Comparison of ENCODE assay signal across 1 cellular context in the genomic region with DNA sequence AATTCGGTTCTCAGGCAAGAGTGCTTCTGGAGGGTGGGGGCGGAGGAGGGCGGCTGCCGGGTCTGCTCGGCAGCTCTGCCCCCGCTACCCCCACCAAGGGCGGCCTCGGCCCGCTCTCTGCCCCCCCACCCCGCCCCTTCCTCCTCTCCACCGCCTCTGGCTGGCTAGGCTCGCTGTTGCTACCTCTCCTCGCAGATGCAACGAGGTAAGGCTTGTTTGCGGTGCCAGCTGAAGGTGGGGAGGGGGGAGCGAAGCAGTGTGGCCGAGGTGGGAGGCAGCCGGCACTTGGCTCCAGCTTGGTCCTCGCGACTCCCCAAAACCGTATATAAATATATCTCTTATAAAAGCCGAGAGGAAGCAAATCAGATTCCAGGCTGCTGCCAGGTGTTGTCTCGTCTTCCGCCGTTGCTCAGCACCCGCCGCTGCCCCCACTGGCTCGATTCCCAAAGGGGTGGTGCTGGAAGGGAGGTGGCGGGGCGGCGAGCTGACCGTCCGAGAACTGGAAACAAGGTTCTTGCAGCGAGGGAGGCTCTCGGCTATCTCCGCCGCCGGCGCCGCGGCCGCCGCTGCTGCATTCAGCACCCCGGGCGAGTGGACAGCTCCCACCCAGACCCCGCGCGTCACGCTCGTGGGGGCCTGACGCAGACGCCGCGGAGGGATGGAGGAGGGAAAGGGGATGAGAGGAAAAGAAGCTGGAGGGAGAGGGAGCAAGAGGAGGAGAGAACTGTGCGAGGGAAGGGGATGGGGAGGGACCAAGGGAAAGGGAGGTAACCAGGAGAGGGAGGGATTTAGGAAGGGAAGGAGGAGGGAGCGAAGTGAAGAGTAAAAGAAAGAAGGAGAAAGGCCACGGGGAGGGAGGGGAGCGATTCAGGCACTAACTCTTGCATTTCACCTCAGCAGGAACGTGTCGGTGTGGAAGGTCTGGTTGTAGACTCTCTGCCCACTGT.
TF ChIP-seq lines count a peak whose summit lies in the region.

MARCHF4 (minus strand) TSS at position 728 of the 947 bp plus-strand sequence. CDS start 2,223 bp downstream, outside the sequence.

TF ChIP-seq in HEK293, 187 proteins besides CTCF, POLR2A, EP300 and RAD21 (continued from another document and continues in another):
- TF ChIP-seq ZNF830 (tag by site-specific recombination; IDR thresholded peaks at IDR 0.05; ENCODE audit: low read depth) (no peak), ZBTB21 (tag by site-specific recombination; IDR thresholded peaks at IDR 0.05) (peak; percentile 60), SP3 (tag by site-specific recombination; IDR thresholded peaks at IDR 0.05) (peak; percentile 76), ZNF133 (tag by site-specific recombination; IDR thresholded peaks at IDR 0.05) (no peak), KLF16 (tag by site-specific recombination; IDR thresholded peaks at IDR 0.05) (peak; percentile 62; the same call in 1 of the 2 replicates), KLF17 (tag by site-specific recombination; IDR thresholded peaks at IDR 0.05) (peak; percentile 75; the same call in 1 of the 2 replicates), MZF1 (tag by site-specific recombination; IDR thresholded peaks at IDR 0.05; ENCODE audit: borderline replicate concordance) (peak; percentile 82; the same call in 1 of the 2 replicates), EGR2 (tag by site-specific recombination; IDR thresholded peaks at IDR 0.05; ENCODE audit: low read depth) (0 out of 2 replicates have a peak, but pooled peaks have one; percentile 14), GLI2 (tag by site-specific recombination; IDR thresholded peaks at IDR 0.05; ENCODE audit: borderline replicate concordance, low read depth) (no peak), ZEB2 (tag by site-specific recombination; IDR thresholded peaks at IDR 0.05) (peak; percentile 64; the same call in 1 of the 2 replicates), ZFP37 (tag by site-specific recombination; IDR thresholded peaks at IDR 0.05) (peak; percentile 95), ZNF707 (tag by site-specific recombination; IDR thresholded peaks at IDR 0.05) (no peak), ZNF670 (tag by site-specific recombination; IDR thresholded peaks at IDR 0.05; ENCODE audit: low read depth) (no peak), ZNF423 (tag by site-specific recombination; IDR thresholded peaks at IDR 0.05) (no peak), ZNF621 (tag by site-specific recombination; IDR thresholded peaks at IDR 0.05) (no peak), ZNF335 (tag by site-specific recombination; conservative IDR thresholded peaks at IDR 0.05) (peak; percentile 27; the same call in 1 of the 2 replicates), ZBTB20 (tag by site-specific recombination; IDR thresholded peaks at IDR 0.05) (peak; percentile 36; the same call in 1 of the 2 replicates), PRDM10 (tag by site-specific recombination; IDR thresholded peaks at IDR 0.05) (peak; percentile 43; the same call in 1 of the 2 replicates), ZNF501 (tag by site-specific recombination; IDR thresholded peaks at IDR 0.05) (peak; percentile 83; the same call in 1 of the 2 replicates), GLIS2 (tag by site-specific recombination; IDR thresholded peaks at IDR 0.05) (peak; percentile 96), ZNF221 (tag by site-specific recombination; IDR thresholded peaks at IDR 0.05; ENCODE audit: borderline replicate concordance) (no peak), ZNF629 (tag by site-specific recombination; IDR thresholded peaks at IDR 0.05) (peak; percentile 90), ZBTB44 (tag by site-specific recombination; IDR thresholded peaks at IDR 0.05) (no peak), KLF8 (tag by site-specific recombination; IDR thresholded peaks at IDR 0.05) (peak; percentile 49), SP2 (tag by site-specific recombination; IDR thresholded peaks at IDR 0.05) (peak; percentile 74), PATZ1 (tag by site-specific recombination; IDR thresholded peaks at IDR 0.05) (peak; percentile 90), ZNF146 (tag by site-specific recombination; IDR thresholded peaks at IDR 0.05) (no peak), ZNF366 (tag by site-specific recombination; conservative IDR thresholded peaks at IDR 0.05) (peak; percentile 97), KLF1 (tag by site-specific recombination; IDR thresholded peaks at IDR 0.05) (peak; percentile 53; the same call in 1 of the 2 replicates), ZBTB10 (tag by site-specific recombination; IDR thresholded peaks at IDR 0.05) (peak; percentile 62; the same call in 1 of the 2 replicates), ZNF2 (tag by site-specific recombination; IDR thresholded peaks at IDR 0.05) (peak; percentile 81), ZNF398 (tag by site-specific recombination; IDR thresholded peaks at IDR 0.05) (peak; percentile 90), ZNF19 (tag by site-specific recombination; IDR thresholded peaks at IDR 0.05; ENCODE audit: low read depth) (no peak), ZNF341 (tag by site-specific recombination; IDR thresholded peaks at IDR 0.05; ENCODE audit: low read depth) (0 out of 2 replicates have a peak, but pooled peaks have one; percentile 49), PRDM1 (tag by site-specific recombination; IDR thresholded peaks at IDR 0.05) (peak; percentile 96), ZFHX2 (tag by site-specific recombination; conservative IDR thresholded peaks at IDR 0.05) (peak; percentile 4; the same call in 1 of the 2 replicates), ZNF558 (tag by site-specific recombination; IDR thresholded peaks at IDR 0.05) (no peak), ZXDB (tag by site-specific recombination; IDR thresholded peaks at IDR 0.05) (peak; percentile 35; the same call in 1 of the 2 replicates), ZBTB7A (tag by site-specific recombination; IDR thresholded peaks at IDR 0.05; ENCODE audit: low read depth) (peak; percentile 98), WT1 (tag by site-specific recombination; IDR thresholded peaks at IDR 0.05) (peak; percentile 77)
- TF ChIP-seq, protein P1, sequence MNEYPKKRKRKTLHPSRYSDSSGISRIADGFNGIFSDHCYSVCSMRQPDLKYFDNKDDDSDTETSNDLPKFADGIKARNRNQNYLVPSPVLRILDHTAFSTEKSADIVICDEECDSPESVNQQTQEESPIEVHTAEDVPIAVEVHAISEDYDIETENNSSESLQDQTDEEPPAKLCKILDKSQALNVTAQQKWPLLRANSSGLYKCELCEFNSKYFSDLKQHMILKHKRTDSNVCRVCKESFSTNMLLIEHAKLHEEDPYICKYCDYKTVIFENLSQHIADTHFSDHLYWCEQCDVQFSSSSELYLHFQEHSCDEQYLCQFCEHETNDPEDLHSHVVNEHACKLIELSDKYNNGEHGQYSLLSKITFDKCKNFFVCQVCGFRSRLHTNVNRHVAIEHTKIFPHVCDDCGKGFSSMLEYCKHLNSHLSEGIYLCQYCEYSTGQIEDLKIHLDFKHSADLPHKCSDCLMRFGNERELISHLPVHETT (tag by site-specific recombination; IDR thresholded peaks at IDR 0.05): 0 out of 2 replicates have a peak, but pooled peaks have one; percentile 19
- TF ChIP-seq, protein P2, sequence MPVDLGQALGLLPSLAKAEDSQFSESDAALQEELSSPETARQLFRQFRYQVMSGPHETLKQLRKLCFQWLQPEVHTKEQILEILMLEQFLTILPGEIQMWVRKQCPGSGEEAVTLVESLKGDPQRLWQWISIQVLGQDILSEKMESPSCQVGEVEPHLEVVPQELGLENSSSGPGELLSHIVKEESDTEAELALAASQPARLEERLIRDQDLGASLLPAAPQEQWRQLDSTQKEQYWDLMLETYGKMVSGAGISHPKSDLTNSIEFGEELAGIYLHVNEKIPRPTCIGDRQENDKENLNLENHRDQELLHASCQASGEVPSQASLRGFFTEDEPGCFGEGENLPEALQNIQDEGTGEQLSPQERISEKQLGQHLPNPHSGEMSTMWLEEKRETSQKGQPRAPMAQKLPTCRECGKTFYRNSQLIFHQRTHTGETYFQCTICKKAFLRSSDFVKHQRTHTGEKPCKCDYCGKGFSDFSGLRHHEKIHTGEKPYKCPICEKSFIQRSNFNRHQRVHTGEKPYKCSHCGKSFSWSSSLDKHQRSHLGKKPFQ (tag by site-specific recombination; IDR thresholded peaks at IDR 0.05): no peak
